Comparison of ENCODE assay signal across 14 cellular contexts in genomic region chr14:93980464-93981201, GRCh38. TPM values are rescaled to one million over a fixed set of nuclear protein-coding genes. Genes with fewer than 3 reads are reported as not detected.
DNase-seq lines count a peak whose midpoint lies in the region; ATAC-seq and TF ChIP-seq lines count a peak whose summit lies in the region.
"Had no signal": no experiment of that assay in that cellular context is flagged by ENCODE, and none has a peak within 500 bp of the region (broad histone marks: within the 10 kb centered on the region; RNA-seq: fewer than 3 reads in every experiment).

No MANE protein-coding gene starts in this region.

- WGBS in endodermal cell (ENCODE audit: insufficient coverage in 1 of 2, insufficient read length in 1 of 2), 2 experiments = 91% methylated on average over 8 to 11 of the region's 11 CpGs

- no peaks in the 10 kb centered on the region for H3K9me3 ChIP-seq in endodermal cell (ENCODE audit: control insufficient read depth, low read length)
- H3K9me3 ChIP-seq: BE2C, neutrophil had no signal

- H3K36me3 ChIP-seq in endodermal cell (ENCODE audit: control insufficient read depth, insufficient read depth, low read length) = no peaks in the 10 kb centered on the region
- H3K36me3 ChIP-seq: BE2C, neutrophil had no signal

- intact Hi-C loops in natural killer cell (cut with micrococcal nuclease) = loop anchor here (5.0 kb wide), 1 partner anchor 33 kb away; no protein-coding TSS in a partner anchor
- intact Hi-C loops in dendritic cell treated with granulocyte-macrophage colony-stimulating factor and Interleukin-4, amounts not matched to agents 40 ng/mL and 50 ng/mL, for 4 days (cut with micrococcal nuclease) = no loop called here

- no peak for DNase-seq in natural killer cell treated with Interleukin-12 subunit alpha and Interleukin-12 subunit beta and Interleukin-15 and Interleukin-18, amount 100 ng/mL, for 72 hours (ENCODE audit: low spot score)
- no peak for DNase-seq in natural killer cell
- DNase-seq in nephron progenitor cell = no peak
- no peak for DNase-seq in activated gamma-delta T cell (lab: John Stamatoyannopoulos, UW)
- DNase-seq in effector CD8-positive, alpha-beta T cell (lab: John Stamatoyannopoulos, UW) = no peak
- no peak for DNase-seq in globus pallidus (ENCODE audit: low spot score)
- DNase-seq in endodermal cell = no peak
- DNase-seq: BE2C; NCI-H82; stimulated activated CD4-positive, alpha-beta T cell treated with anti-CD3 and anti-CD28 coated beads, Interleukin-2, amount 100 ng/mL, for 48 hours; T-cell; trophoblast cell had no signal

- H3K27me3 ChIP-seq in endodermal cell (ENCODE audit: control insufficient read depth, insufficient read depth, low read length, poor library complexity, severe bottlenecking) = no peaks in the 10 kb centered on the region
- H3K27me3 ChIP-seq: BE2C had no signal

- H3K36me3 Mint-ChIP-seq in natural killer cell treated with Interleukin-12 subunit alpha and Interleukin-12 subunit beta and Interleukin-15 and Interleukin-18, amount 100 ng/mL, for 72 hours = peaks cover 15% of the 10 kb centered on the region
- no peaks in the 10 kb centered on the region for H3K36me3 Mint-ChIP-seq in natural killer cell
- H3K36me3 Mint-ChIP-seq in dendritic cell treated with granulocyte-macrophage colony-stimulating factor and Interleukin-4, amounts not matched to agents 40 ng/mL and 50 ng/mL, for 4 days (ENCODE audit: low read depth) = no peaks in the 10 kb centered on the region
- H3K36me3 Mint-ChIP-seq in nephron progenitor cell (ENCODE audit: low read depth) = no peaks in the 10 kb centered on the region
- H3K36me3 Mint-ChIP-seq in endodermal cell (ENCODE audit: low read depth) = no peaks in the 10 kb centered on the region

- no peak overlapping the region for H3K4me3 Mint-ChIP-seq in natural killer cell treated with Interleukin-12 subunit alpha and Interleukin-12 subunit beta and Interleukin-15 and Interleukin-18, amount 100 ng/mL, for 72 hours
- H3K4me3 Mint-ChIP-seq in natural killer cell (no peak overlapping the region), nephron progenitor cell (no peak overlapping the region), endodermal cell (no peak overlapping the region)
- no peak overlapping the region for H3K4me3 Mint-ChIP-seq in dendritic cell treated with granulocyte-macrophage colony-stimulating factor and Interleukin-4, amounts not matched to agents 40 ng/mL and 50 ng/mL, for 4 days
- H3K4me3 Mint-ChIP-seq: T-cell had no signal

- H3K27ac Mint-ChIP-seq in natural killer cell treated with Interleukin-12 subunit alpha and Interleukin-12 subunit beta and Interleukin-15 and Interleukin-18, amount 100 ng/mL, for 72 hours = peak overlapping the region; percentile 79 to 94
- no peak overlapping the region for H3K27ac Mint-ChIP-seq in natural killer cell
- H3K27ac Mint-ChIP-seq in dendritic cell treated with granulocyte-macrophage colony-stimulating factor and Interleukin-4, amounts not matched to agents 40 ng/mL and 50 ng/mL, for 4 days = peak overlapping the region; percentile 10
- peak overlapping the region; percentile 95 for H3K27ac Mint-ChIP-seq in nephron progenitor cell
- H3K27ac Mint-ChIP-seq in endodermal cell = no peak overlapping the region

- H3K9me3 Mint-ChIP-seq in natural killer cell treated with Interleukin-12 subunit alpha and Interleukin-12 subunit beta and Interleukin-15 and Interleukin-18, amount 100 ng/mL, for 72 hours = peaks cover 4% of the 10 kb centered on the region
- peaks cover 2% of the 10 kb centered on the region in 2 donors for H3K9me3 Mint-ChIP-seq in natural killer cell
- H3K9me3 Mint-ChIP-seq in dendritic cell treated with granulocyte-macrophage colony-stimulating factor and Interleukin-4, amounts not matched to agents 40 ng/mL and 50 ng/mL, for 4 days = no peaks in the 10 kb centered on the region
- H3K9me3 Mint-ChIP-seq in nephron progenitor cell = no peaks in the 10 kb centered on the region
- no peaks in the 10 kb centered on the region for H3K9me3 Mint-ChIP-seq in endodermal cell

- H3K4me3 ChIP-seq in endodermal cell (ENCODE audit: low read length) = no peak overlapping the region

- peaks cover 7% of the 10 kb centered on the region for H3K4me1 ChIP-seq in endodermal cell (ENCODE audit: control insufficient read depth, insufficient read depth, low read length)
- H3K4me1 ChIP-seq: BE2C had no signal

- ATAC-seq in natural killer cell treated with Interleukin-12 subunit alpha and Interleukin-12 subunit beta and Interleukin-15 and Interleukin-18, amount 100 ng/mL, for 72 hours = no peak
- no peak for ATAC-seq in natural killer cell
- ATAC-seq: T-cell had no signal

- peaks cover 32 to 35% of the 10 kb centered on the region in 2 donors for H3K4me1 Mint-ChIP-seq in natural killer cell treated with Interleukin-12 subunit alpha and Interleukin-12 subunit beta and Interleukin-15 and Interleukin-18, amount 100 ng/mL, for 72 hours (ENCODE audit: low read depth in 2 of 2)
- H3K4me1 Mint-ChIP-seq in natural killer cell (peaks cover 28 to 29% of the 10 kb centered on the region in 2 donors), nephron progenitor cell (peaks cover 36% of the 10 kb centered on the region), endodermal cell (peaks cover 9% of the 10 kb centered on the region)
- H3K4me1 Mint-ChIP-seq in dendritic cell treated with granulocyte-macrophage colony-stimulating factor and Interleukin-4, amounts not matched to agents 40 ng/mL and 50 ng/mL, for 4 days (ENCODE audit: low read depth) = peaks cover 26% of the 10 kb centered on the region

- H3K27me3 Mint-ChIP-seq in natural killer cell treated with Interleukin-12 subunit alpha and Interleukin-12 subunit beta and Interleukin-15 and Interleukin-18, amount 100 ng/mL, for 72 hours = peaks cover 5 to 12% of the 10 kb centered on the region in 2 donors
- H3K27me3 Mint-ChIP-seq in natural killer cell (ENCODE audit: low read depth in 2 of 2) (peaks cover 3 to 9% of the 10 kb centered on the region in 2 donors), nephron progenitor cell (ENCODE audit: low read depth, poor library complexity) (peaks cover 19% of the 10 kb centered on the region), endodermal cell (ENCODE audit: insufficient read depth) (no peaks in the 10 kb centered on the region)
- peaks cover 40% of the 10 kb centered on the region for H3K27me3 Mint-ChIP-seq in dendritic cell treated with granulocyte-macrophage colony-stimulating factor and Interleukin-4, amounts not matched to agents 40 ng/mL and 50 ng/mL, for 4 days

- no peak overlapping the region for H3K9ac ChIP-seq in endodermal cell (ENCODE audit: extremely low read depth, low read length, poor library complexity, severe bottlenecking)

- TF ChIP-seq CTCF in natural killer cell (IDR thresholded peaks at IDR 0.05) (no peak), nephron progenitor cell (IDR thresholded peaks at IDR 0.05) (no peak), endodermal cell (conservative IDR thresholded peaks at IDR 0.05) (no peak)

- no peak overlapping the region for H3K27ac ChIP-seq in endodermal cell (ENCODE audit: low read depth, low read length)
- H3K27ac ChIP-seq: neutrophil had no signal

RNA-seq across cellular contexts. Expression of gene ASB2, which starts 4.3 kb away (rescaled TPM):
- total RNA-seq in natural killer cell treated with Interleukin-12 subunit alpha and Interleukin-12 subunit beta and Interleukin-15 and Interleukin-18, amount 100 ng/mL, for 72 hours = 10 to 100 TPM; 12.3 to 55.1 TPM
- total RNA-seq in natural killer cell (1 to 10 TPM; 3.7 to 7.2 (median 4.8) TPM), endodermal cell (under 1 TPM in 1 of 2 donors, not detected in 1; 0.11 TPM)
- 0.75 TPM for polyA plus RNA-seq in endodermal cell (2013, experiment 1 of 2)
- 0.58 TPM for polyA plus RNA-seq in endodermal cell (2013, experiment 2 of 2)

RNA-seq across cellular contexts. Expression of gene CCDC197, which starts 16.5 kb away (rescaled TPM):
- not detected for total RNA-seq in natural killer cell treated with Interleukin-12 subunit alpha and Interleukin-12 subunit beta and Interleukin-15 and Interleukin-18, amount 100 ng/mL, for 72 hours
- not detected for total RNA-seq in natural killer cell
- not detected for total RNA-seq in endodermal cell
- polyA plus RNA-seq in endodermal cell (2013, experiment 1 of 2) = not detected
- not detected for polyA plus RNA-seq in endodermal cell (2013, experiment 2 of 2)
- total RNA-seq: T-cell had no signal

RNA-seq across cellular contexts. Expression of gene OTUB2, which starts 45.5 kb away (rescaled TPM):
- under 1 TPM; 0.14 to 0.22 TPM for total RNA-seq in natural killer cell treated with Interleukin-12 subunit alpha and Interleukin-12 subunit beta and Interleukin-15 and Interleukin-18, amount 100 ng/mL, for 72 hours
- under 1 TPM in 2 of 3 donors, not detected in 1; 0.09 to 0.13 TPM for total RNA-seq in natural killer cell
- total RNA-seq in endodermal cell = 1 to 10 TPM; 6.3 to 6.7 TPM
- 6.3 TPM for polyA plus RNA-seq in endodermal cell (2013, experiment 1 of 2)
- polyA plus RNA-seq in endodermal cell (2013, experiment 2 of 2) = 5.1 TPM

RNA-seq across cellular contexts. Expression of gene FAM181A, which starts 53.5 kb away (rescaled TPM):
- total RNA-seq in natural killer cell treated with Interleukin-12 subunit alpha and Interleukin-12 subunit beta and Interleukin-15 and Interleukin-18, amount 100 ng/mL, for 72 hours = not detected
- not detected for total RNA-seq in natural killer cell
- not detected for total RNA-seq in endodermal cell
- polyA plus RNA-seq in endodermal cell (2013, experiment 1 of 2) = 13.0 TPM
- polyA plus RNA-seq in endodermal cell (2013, experiment 2 of 2) = 11.0 TPM
- total RNA-seq: T-cell had no signal

Comparison
In these comparisons a context has a peak if more than half of its experiments do, and no peak if none do; other contexts are left out.
1. H3K27ac Mint-ChIP-seq: peak in natural killer cell treated with Interleukin-12 subunit alpha and Interleukin-12 subunit beta and Interleukin-15 and Interleukin-18, amount 100 ng/mL, for 72 hours (2 of 2), dendritic cell treated with granulocyte-macrophage colony-stimulating factor and Interleukin-4, amounts not matched to agents 40 ng/mL and 50 ng/mL, for 4 days (single experiment) and nephron progenitor cell (single experiment); none in natural killer cell (0 of 2) and endodermal cell (single experiment).
2. RNA of gene ASB2, which starts 4.3 kb away (total RNA-seq): 12.3 to 55.1 TPM in natural killer cell treated with Interleukin-12 subunit alpha and Interleukin-12 subunit beta and Interleukin-15 and Interleukin-18, amount 100 ng/mL, for 72 hours and 3.7 to 7.2 TPM in natural killer cell; 0.11 TPM in endodermal cell; every median in the first group is over 4 times any median in the second.
3. RNA of gene OTUB2, which starts 45.5 kb away (total RNA-seq): 6.3 to 6.7 TPM in endodermal cell; 0.14 to 0.22 TPM in natural killer cell treated with Interleukin-12 subunit alpha and Interleukin-12 subunit beta and Interleukin-15 and Interleukin-18, amount 100 ng/mL, for 72 hours and 0.09 to 0.13 TPM in natural killer cell; every median in the first group is over 4 times any median in the second.